ENCODE assay signal across 23 cellular contexts in the genomic region with DNA sequence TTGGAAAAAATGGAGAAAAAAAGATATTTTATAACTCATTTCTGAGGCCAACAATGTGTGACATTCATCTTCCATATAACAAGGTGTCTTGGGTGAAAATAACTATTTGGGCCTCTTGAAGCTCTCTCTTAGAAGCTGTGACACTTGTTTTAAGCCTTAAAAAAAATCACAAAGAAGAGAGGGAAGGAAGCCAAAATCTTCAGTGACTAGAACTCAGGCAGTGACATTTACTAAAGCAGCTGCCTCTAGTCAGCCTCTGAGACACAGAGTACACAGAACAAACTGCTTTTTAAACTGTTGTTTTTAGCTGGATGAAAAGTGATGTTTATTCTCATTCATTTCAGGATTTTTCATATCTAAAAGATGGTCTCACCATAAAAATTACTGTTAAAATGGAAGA.
"Had no signal": no experiment of that assay in that cellular context is flagged by ENCODE, and none has a peak within 500 bp of the region (broad histone marks: within the 10 kb centered on the region; RNA-seq: fewer than 3 reads in every experiment).

No MANE protein-coding gene starts in this region.

- H3K4me1 ChIP-seq: ascending aorta, body of pancreas had no signal

- H3K36me3 ChIP-seq: ascending aorta had no signal

- DNase-seq: activated B cell treated with CpG ODN at 0.5 μM for 24 hours; activated CD4-positive, alpha-beta T cell treated with anti-CD3 and anti-CD28 coated beads for 1 hour; activated CD4-positive, alpha-beta T cell treated with anti-CD3 and anti-CD28 coated beads, Interleukin-2, amount 10 ng/mL, durations not matched to agents 24 days and 14 days; activated CD4-positive, alpha-beta T cell treated with anti-CD3 and anti-CD28 coated beads, Interleukin-2, amount 50 U/mL, for 48 hours; activated CD8-positive, alpha-beta memory T cell treated with anti-CD3 and anti-CD28 coated beads, Interleukin-2, amount 10 ng/mL, durations not matched to agents 7 days and 5 days; activated effector memory CD4-positive, alpha-beta T cell treated with Interleukin-2 at 50 U/mL for 16 hours; activated naive CD4-positive, alpha-beta T cell treated with Interleukin-2 at 50 U/mL for 16 hours; activated naive CD8-positive, alpha-beta T cell treated with anti-CD3 and anti-CD28 coated beads, Interleukin-2, amount 50 U/mL, for 24 hours; activated T-cell treated with anti-CD3 and anti-CD28 coated beads, Interleukin-2, amount 50 U/mL, for 24 hours; amniotic stem cell; body of pancreas; central memory CD4-positive, alpha-beta T cell; Kasumi-1; NCI-H146; NCI-H187 treated with DMSO at 0.1 percent for 48 hours; NCI-H2081 treated with DMSO at 0.1 percent for 48 hours; NCI-H526; PC-9; SHP77 treated with DMSO at 0.1 percent for 48 hours; T-helper 17 cell; T-helper 9 cell had no signal

- ATAC-seq: activated CD8-positive, alpha-beta memory T cell treated with anti-CD3 and anti-CD28 coated beads, Interleukin-2, amount 10 ng/mL, durations not matched to agents 7 days and 5 days; activated naive CD4-positive, alpha-beta T cell treated with anti-CD3 and anti-CD28 coated beads, Interleukin-2, amount 50 U/mL, for 72 hours; activated naive CD8-positive, alpha-beta T cell treated with anti-CD3 and anti-CD28 coated beads, Interleukin-2, amount 50 U/mL, for 24 hours; body of pancreas; T-helper 17 cell had no signal

- H3K9me3 ChIP-seq: ascending aorta, body of pancreas had no signal

- H3K27me3 ChIP-seq: ascending aorta, body of pancreas had no signal

- H3K4me3 ChIP-seq: ascending aorta, body of pancreas, PC-9 had no signal
